In genomic region chr19:42471554-42472249, GRCh38 we compare ENCODE assay signal across 1 cellular context.
TF ChIP-seq lines count a peak whose summit lies in the region.

No MANE protein-coding gene starts in this region.

TF ChIP-seq in GM23338, 12 proteins besides CTCF, POLR2A, EP300 and RAD21 (continued from another document):
- TF ChIP-seq ZNF462 (CRISPR knock-in tag; IDR thresholded peaks at IDR 0.05) (peak; percentile 60), ETS1 (IDR thresholded peaks at IDR 0.05) (no peak)
TF ChIP-seq in GM23338: peak in this region for 1.
